Comparison of ENCODE assay signal across 8 cellular contexts in genomic region chr13:53782400-53783030, GRCh38.
DNase-seq lines count a peak whose midpoint lies in the region; ATAC-seq and TF ChIP-seq lines count a peak whose summit lies in the region.

No MANE protein-coding gene starts in this region.

- 2 to 4% methylated on average over 10 of the region's 10 CpGs for WGBS in tibial nerve, 2 donors

- H3K27me3 ChIP-seq in tibial nerve = no peaks in the 10 kb centered on the region
- no peaks in the 10 kb centered on the region for H3K27me3 ChIP-seq in CD8-positive, alpha-beta T cell (ENCODE audit: insufficient read depth, low read length)

- DNase-seq in DMS79 (lab: John Stamatoyannopoulos, UW) (peak; percentile 24), KBM-7 (peak; percentile 54), NOMO-1 treated with dmso at 0.1 percent for 144 hours (lab: John Stamatoyannopoulos, UW; ENCODE audit: unreplicated experiment) (peak; percentile 7), chondrocyte (ENCODE audit: low spot score) (no peak), left lobe of liver (ENCODE audit: low spot score) (no peak), tibial nerve (ENCODE audit: low spot score in 2 of 2) (peak in 1 of 2 donors; percentile 21)
- no peak for DNase-seq in CD8-positive, alpha-beta T cell

- in situ Hi-C loops in KBM-7 (cut with MboI; ENCODE audit: low pct_unique_long_range_greater_than_20kb, low sequenced_read_pairs) = no loop called here

- no peaks in the 10 kb centered on the region for H3K36me3 ChIP-seq in tibial nerve
- H3K36me3 ChIP-seq in CD8-positive, alpha-beta T cell (ENCODE audit: insufficient read depth, low read length) = no peaks in the 10 kb centered on the region

- no peak for TF ChIP-seq POLR2A in tibial nerve (IDR thresholded peaks at IDR 0.05)

- no peaks in the 10 kb centered on the region for H3K9me3 Mint-ChIP-seq in chondrocyte (ENCODE audit: low read depth)
- H3K9me3 Mint-ChIP-seq in CD8-positive, alpha-beta T cell = peaks cover 3% of the 10 kb centered on the region

- CTCF ChIA-PET in CD8-positive, alpha-beta T cell (lab: Charles Lee) = interaction anchor here (0.8 kb wide), 1 partner anchor 34 kb away, joined by 3 read pairs; no protein-coding TSS in a partner anchor

- H3K9me3 ChIP-seq in tibial nerve = no peaks in the 10 kb centered on the region
- H3K9me3 ChIP-seq in CD8-positive, alpha-beta T cell (ENCODE audit: low read length) = no peaks in the 10 kb centered on the region

- no peak overlapping the region for H3K27ac Mint-ChIP-seq in chondrocyte (ENCODE audit: unreplicated experiment)
- no peak overlapping the region for H3K27ac Mint-ChIP-seq in CD8-positive, alpha-beta T cell

- ATAC-seq in GM21447 (IDR thresholded peaks at IDR 0.05; ENCODE audit: unreplicated experiment) (peak; percentile 78), left lobe of liver (peak; percentile 95)
- no peak for ATAC-seq in CD8-positive, alpha-beta T cell

- H3K36me3 Mint-ChIP-seq in chondrocyte (ENCODE audit: low read depth) = no peaks in the 10 kb centered on the region
- H3K36me3 Mint-ChIP-seq in CD8-positive, alpha-beta T cell = no peaks in the 10 kb centered on the region

- TF ChIP-seq CTCF in chondrocyte (IDR thresholded peaks at IDR 0.05) = peak; percentile 94
- TF ChIP-seq CTCF in tibial nerve (IDR thresholded peaks at IDR 0.05) = peak; percentile 43 to 66 (median 62)
- no peak for TF ChIP-seq CTCF in CD8-positive, alpha-beta T cell (IDR thresholded peaks at IDR 0.05)

- H3K4me3 ChIP-seq in tibial nerve = peak overlapping the region in 2 of 4 donors; percentile 16 to 27
- H3K4me3 ChIP-seq in CD8-positive, alpha-beta T cell (ENCODE audit: low read depth, low read length) = no peak overlapping the region

- intact Hi-C loops in CD8-positive, alpha-beta T cell (cut with DNase I, micrococcal nuclease) = no loop called here

- peak overlapping the region; percentile 46 for H3K4me3 Mint-ChIP-seq in chondrocyte (ENCODE audit: unreplicated experiment)
- no peak overlapping the region for H3K4me3 Mint-ChIP-seq in CD8-positive, alpha-beta T cell

- POLR2A ChIA-PET in CD8-positive, alpha-beta T cell (lab: Charles Lee) = no interaction called here

- no peak for TF ChIP-seq EP300 in tibial nerve (IDR thresholded peaks at IDR 0.05)

- peaks cover 8% of the 10 kb centered on the region for H3K4me1 Mint-ChIP-seq in chondrocyte (ENCODE audit: low read depth)
- peaks cover 3% of the 10 kb centered on the region for H3K4me1 Mint-ChIP-seq in CD8-positive, alpha-beta T cell (ENCODE audit: low read depth)

- H3K4me1 ChIP-seq in tibial nerve = peaks cover 0 to 4% (median 0%) of the 10 kb centered on the region in 4 donors
- H3K4me1 ChIP-seq in CD8-positive, alpha-beta T cell (ENCODE audit: insufficient read depth, low read length) = no peaks in the 10 kb centered on the region

- H3K27me3 Mint-ChIP-seq in chondrocyte (ENCODE audit: low read depth) = peaks cover 17% of the 10 kb centered on the region
- H3K27me3 Mint-ChIP-seq in CD8-positive, alpha-beta T cell (ENCODE audit: low read depth) = no peaks in the 10 kb centered on the region

- H3K27ac ChIP-seq in tibial nerve = no peak overlapping the region
- no peak overlapping the region for H3K27ac ChIP-seq in CD8-positive, alpha-beta T cell (ENCODE audit: low read depth, low read length)

Comparison
In these comparisons a context has a peak if more than half of its experiments do, and no peak if none do; other contexts are left out.
1. DNase-seq: peak in DMS79 (single experiment), KBM-7 (single experiment) and NOMO-1 treated with dmso at 0.1 percent for 144 hours (single experiment); none in chondrocyte (single experiment), left lobe of liver (single experiment) and CD8-positive, alpha-beta T cell (0 of 7).